In genomic region chr2:64523667-64524603, GRCh38 we compare ENCODE assay signal across 8 cellular contexts. TPM values are rescaled to one million over a fixed set of nuclear protein-coding genes. Genes with fewer than 3 reads are reported as not detected.
DNase-seq lines count a peak whose midpoint lies in the region; ATAC-seq and TF ChIP-seq lines count a peak whose summit lies in the region.

AFTPH (plus strand) TSS chr2:64524328; CDS start chr2:64551475, 27,147 bp downstream.

- peaks cover 48% of the 10 kb centered on the region for H3K79me2 ChIP-seq in OCI-LY3 (ENCODE audit: low read length)

- H3K9me3 Mint-ChIP-seq in Calu3 (ENCODE audit: low read depth, unreplicated experiment) (no peaks in the 10 kb centered on the region), endothelial cell (ENCODE audit: unreplicated experiment) (no peaks in the 10 kb centered on the region)

- H3K27ac Mint-ChIP-seq in Calu3 (ENCODE audit: unreplicated experiment) (peak within 1 kb of the TSS; percentile 97), endothelial cell (ENCODE audit: unreplicated experiment) (peak within 1 kb of the TSS; percentile 86)

- peaks cover 19% of the 10 kb centered on the region for H3K36me3 ChIP-seq in OCI-LY3 (replicated peaks; ENCODE audit: low read depth, low read length)

- CTCF ChIA-PET in Calu3 (lab: Charles Lee) = interaction anchor here (0.6 to 2.4 kb wide), 12 partner anchors 9 to 349 kb away, joined by 3 to 15 read pairs (median 4); no protein-coding TSS in a partner anchor

- H4K20me1 ChIP-seq in OCI-LY3 (ENCODE audit: insufficient read depth, low read length) = peaks cover 25% of the 10 kb centered on the region

- H3K27me3 Mint-ChIP-seq in Calu3 (ENCODE audit: unreplicated experiment) (no peaks in the 10 kb centered on the region), endothelial cell (ENCODE audit: unreplicated experiment) (peaks cover 6% of the 10 kb centered on the region)

- peak; percentile 79 for ATAC-seq in GM21447 (IDR thresholded peaks at IDR 0.05; ENCODE audit: unreplicated experiment)

- H3K4me1 ChIP-seq in OCI-LY3 (ENCODE audit: low read length) = peaks cover 23% of the 10 kb centered on the region

- H3K27me3 ChIP-seq in OCI-LY3 (ENCODE audit: low read depth, low read length) = no peaks in the 10 kb centered on the region

- BruUV-seq in Calu3 (replicated peaks; lab: Mats Ljungman, UMichigan) = TSS peak; percentile 97

- peak within 1 kb of the TSS; percentile 90 for H3K9ac ChIP-seq in OCI-LY3 (ENCODE audit: low read length)

- intact Hi-C loops in Calu3 (cut with micrococcal nuclease; ENCODE audit: unreplicated experiment) = loop anchor here (5.0 to 10.0 kb wide), 2 partner anchors 348 to 701 kb away; partner anchors contain the start of gene ACTR2

- TF ChIP-seq CTCF in Calu3 (IDR thresholded peaks at IDR 0.05; ENCODE audit: unreplicated experiment) (no peak), OCI-LY3 (IDR thresholded peaks at IDR 0.05; ENCODE audit: low read depth, low read length) (no peak), endothelial cell (IDR thresholded peaks at IDR 0.05; ENCODE audit: unreplicated experiment) (no peak)

- DNase-seq in Calu3 = peak; percentile 99
- DNase-seq in HuH-7 (ENCODE audit: low spot score) = peak; percentile 98
- DNase-seq in activated CD8-positive, alpha-beta memory T cell treated with anti-CD3 and anti-CD28 coated beads, Interleukin-2, amount 50 U/mL, for 48 hours = peak; percentile 98
- DNase-seq in endothelial cell (ENCODE audit: low spot score) = peak; percentile 98
- DNase-seq in midbrain (lab: John Stamatoyannopoulos, UW) = peak; percentile 98
- DNase-seq in stimulated activated CD8-positive, alpha-beta memory T cell treated with anti-CD3 and anti-CD28 coated beads, Interleukin-2, amount 100 ng/mL, for 1 hour (ENCODE audit: low read depth in 2 of 2) = peak; percentile 99

- H2AFZ ChIP-seq in OCI-LY3 (ENCODE audit: low read depth, low read length) = peak within 1 kb of the TSS; percentile 65

- H3K4me1 Mint-ChIP-seq in Calu3 (ENCODE audit: low read depth, unreplicated experiment) (peaks cover 17% of the 10 kb centered on the region), endothelial cell (ENCODE audit: unreplicated experiment) (peaks cover 20% of the 10 kb centered on the region)

- peaks cover 31% of the 10 kb centered on the region for H3K36me3 Mint-ChIP-seq in Calu3 (ENCODE audit: insufficient read depth, unreplicated experiment)
- peaks cover 5% of the 10 kb centered on the region for H3K36me3 Mint-ChIP-seq in endothelial cell (ENCODE audit: low read depth, unreplicated experiment)

- peak within 1 kb of the TSS; percentile 97 for H3K4me2 ChIP-seq in OCI-LY3 (ENCODE audit: low read length)

- H3K9me3 ChIP-seq in OCI-LY3 (ENCODE audit: insufficient read depth, low read length) = no peaks in the 10 kb centered on the region

- peak within 1 kb of the TSS; percentile 89 for H3K4me3 ChIP-seq in OCI-LY3 (ENCODE audit: low read length)

- H3K27ac ChIP-seq in OCI-LY3 (ENCODE audit: low read length) = peak within 1 kb of the TSS; percentile 95

- H3K4me3 Mint-ChIP-seq in Calu3 (ENCODE audit: low read depth, unreplicated experiment) = peak within 1 kb of the TSS; percentile 97
- H3K4me3 Mint-ChIP-seq in endothelial cell (ENCODE audit: unreplicated experiment) = peak within 1 kb of the TSS; percentile 98

RNA-seq across cellular contexts. Expression of gene AFTPH, which starts in this region (rescaled TPM):
- total RNA-seq in Calu3 (2022) = 42.2 and 47.1 TPM in 2 replicates
- total RNA-seq in endothelial cell (ENCODE audit: unreplicated experiment) = 13.1 TPM

Comparison
In these comparisons a context has a peak if more than half of its experiments do, and no peak if none do; other contexts are left out.
1. Peak in every context shown above with its lines: DNase-seq, ATAC-seq, H3K4me3 ChIP-seq and H3K27ac ChIP-seq.